In genomic region chr4:8765631-8766590, GRCh38 we compare ENCODE assay signal across 24 cellular contexts.
DNase-seq lines count a peak whose midpoint lies in the region; ATAC-seq and TF ChIP-seq lines count a peak whose summit lies in the region.
"Had no signal": no experiment of that assay in that cellular context is flagged by ENCODE, and none has a peak within 500 bp of the region (broad histone marks: within the 10 kb centered on the region; RNA-seq: fewer than 3 reads in every experiment).

No MANE protein-coding gene starts in this region.

- H3K27me3 ChIP-seq in sigmoid colon, result peaks cover 0 to 57% (median 6%) of the 10 kb centered on the region in 3 donors
- H3K27me3 ChIP-seq: thyroid gland had no signal

- no peaks in the 10 kb centered on the region for H3K4me1 ChIP-seq in sigmoid colon
- H3K4me1 ChIP-seq: gastroesophageal sphincter, thyroid gland had no signal

- TF ChIP-seq EP300 in sigmoid colon (IDR thresholded peaks at IDR 0.05), result no peak

- ATAC-seq in activated naive CD8-positive, alpha-beta T cell treated with anti-CD3 and anti-CD28 coated beads, Interleukin-2, amount 50 U/mL, for 24 hours, result no peak
- ATAC-seq: activated CD8-positive, alpha-beta memory T cell treated with anti-CD3 and anti-CD28 coated beads, Interleukin-2, amount 10 ng/mL, durations not matched to agents 7 days and 5 days; gastroesophageal sphincter; stimulated activated naive B cell treated with anti-CD40 and anti-IgM and Interleukin-4, amounts not matched to agents 10 μg/mL and 1 μg/mL and 100 μg/mL, for 72 hours had no signal

- no peaks in the 10 kb centered on the region for H3K9me3 ChIP-seq in sigmoid colon
- H3K9me3 ChIP-seq: gastroesophageal sphincter, thyroid gland had no signal

- H3K4me3 ChIP-seq in sigmoid colon, result no peak overlapping the region
- H3K4me3 ChIP-seq: gastroesophageal sphincter, skin epidermis, thyroid gland had no signal

- no peak for TF ChIP-seq CTCF in chondrocyte (IDR thresholded peaks at IDR 0.05)
- TF ChIP-seq CTCF in sigmoid colon (IDR thresholded peaks at IDR 0.05), result no peak

- intact Hi-C loops in sigmoid colon (cut with DNase I), result no loop called here

- no peak overlapping the region for H3K27ac ChIP-seq in sigmoid colon
- H3K27ac ChIP-seq: 22Rv1, gastroesophageal sphincter, KMS-11, skin epidermis, thyroid gland had no signal

- H3K27ac Mint-ChIP-seq in chondrocyte (ENCODE audit: unreplicated experiment), result no peak overlapping the region
- H3K27ac Mint-ChIP-seq in activated naive CD8-positive, alpha-beta T cell treated with anti-CD3 and anti-CD28 coated beads, Interleukin-2, amount 50 U/mL, for 24 hours, result no peak overlapping the region
- H3K27ac Mint-ChIP-seq: activated CD8-positive, alpha-beta memory T cell treated with anti-CD3 and anti-CD28 coated beads, Interleukin-2, amount 10 ng/mL, durations not matched to agents 7 days and 5 days; brain; nephron progenitor cell; stimulated activated naive B cell treated with anti-CD40 and anti-IgM and Interleukin-4, amounts not matched to agents 10 μg/mL and 1 μg/mL and 100 μg/mL, for 72 hours had no signal

- peak; percentile 55 for DNase-seq in activated effector memory CD4-positive, alpha-beta T cell treated with anti-CD3 and anti-CD28 coated beads, Interleukin-2, amount 50 U/mL, for 16 hours
- no peak for DNase-seq in activated effector memory CD4-positive, alpha-beta T cell treated with Interleukin-2 at 50 U/mL for 16 hours
- DNase-seq in chondrocyte (ENCODE audit: low spot score), result peak; percentile 86
- DNase-seq in kidney tubule cell (ENCODE audit: low spot score), result peak; percentile 78
- DNase-seq in sigmoid colon, result peak; percentile 60
- no peak for DNase-seq in NCI-H1436 treated with DMSO at 0.1 percent for 48 hours (lab: John Stamatoyannopoulos, UW)
- DNase-seq in activated naive CD8-positive, alpha-beta T cell treated with anti-CD3 and anti-CD28 coated beads, Interleukin-2, amount 50 U/mL, for 24 hours, result no peak
- no peak for DNase-seq in NCI-H2196 treated with DMSO at 0.1 percent for 48 hours (lab: John Stamatoyannopoulos, UW; ENCODE audit: unreplicated experiment)
- DNase-seq: activated CD4-positive, alpha-beta T cell treated with anti-CD3 and anti-CD28 coated beads for 48 hours; activated CD8-positive, alpha-beta memory T cell treated with anti-CD3 and anti-CD28 coated beads, Interleukin-2, amount 10 ng/mL, durations not matched to agents 7 days and 5 days; AML-193; GF-D8; kidney glomerular epithelial cell; midbrain; NCI-H1694; NCI-H774; nephron progenitor cell; stimulated activated naive B cell treated with anti-CD40 and anti-IgM and Interleukin-4, amounts not matched to agents 10 μg/mL and 1 μg/mL and 100 μg/mL, for 72 hours; thyroid gland had no signal

- H3K27me3 Mint-ChIP-seq in chondrocyte (ENCODE audit: low read depth), result peaks cover 36% of the 10 kb centered on the region
- no peaks in the 10 kb centered on the region for H3K27me3 Mint-ChIP-seq in activated naive CD8-positive, alpha-beta T cell treated with anti-CD3 and anti-CD28 coated beads, Interleukin-2, amount 50 U/mL, for 24 hours
- H3K27me3 Mint-ChIP-seq: activated CD8-positive, alpha-beta memory T cell treated with anti-CD3 and anti-CD28 coated beads, Interleukin-2, amount 10 ng/mL, durations not matched to agents 7 days and 5 days had no signal

- no peaks in the 10 kb centered on the region for H3K4me1 Mint-ChIP-seq in chondrocyte (ENCODE audit: low read depth)
- H3K4me1 Mint-ChIP-seq in activated naive CD8-positive, alpha-beta T cell treated with anti-CD3 and anti-CD28 coated beads, Interleukin-2, amount 50 U/mL, for 24 hours, result no peaks in the 10 kb centered on the region
- H3K4me1 Mint-ChIP-seq: activated CD8-positive, alpha-beta memory T cell treated with anti-CD3 and anti-CD28 coated beads, Interleukin-2, amount 10 ng/mL, durations not matched to agents 7 days and 5 days; brain; stimulated activated naive B cell treated with anti-CD40 and anti-IgM and Interleukin-4, amounts not matched to agents 10 μg/mL and 1 μg/mL and 100 μg/mL, for 72 hours had no signal

- H3K4me3 Mint-ChIP-seq in chondrocyte (ENCODE audit: unreplicated experiment), result no peak overlapping the region
- no peak overlapping the region for H3K4me3 Mint-ChIP-seq in activated naive CD8-positive, alpha-beta T cell treated with anti-CD3 and anti-CD28 coated beads, Interleukin-2, amount 50 U/mL, for 24 hours
- H3K4me3 Mint-ChIP-seq: activated CD8-positive, alpha-beta memory T cell treated with anti-CD3 and anti-CD28 coated beads, Interleukin-2, amount 10 ng/mL, durations not matched to agents 7 days and 5 days; brain; nephron progenitor cell; stimulated activated naive B cell treated with anti-CD40 and anti-IgM and Interleukin-4, amounts not matched to agents 10 μg/mL and 1 μg/mL and 100 μg/mL, for 72 hours had no signal

- H3K36me3 Mint-ChIP-seq in chondrocyte (ENCODE audit: low read depth), result no peaks in the 10 kb centered on the region
- no peaks in the 10 kb centered on the region for H3K36me3 Mint-ChIP-seq in activated naive CD8-positive, alpha-beta T cell treated with anti-CD3 and anti-CD28 coated beads, Interleukin-2, amount 50 U/mL, for 24 hours (ENCODE audit: low read depth)
- H3K36me3 Mint-ChIP-seq: activated CD8-positive, alpha-beta memory T cell treated with anti-CD3 and anti-CD28 coated beads, Interleukin-2, amount 10 ng/mL, durations not matched to agents 7 days and 5 days; brain; stimulated activated naive B cell treated with anti-CD40 and anti-IgM and Interleukin-4, amounts not matched to agents 10 μg/mL and 1 μg/mL and 100 μg/mL, for 72 hours had no signal

- TF ChIP-seq POLR2A in sigmoid colon (IDR thresholded peaks at IDR 0.05), result no peak

- 72 to 83% methylated on average over 19 of the region's 19 CpGs for WGBS in sigmoid colon, 2 donors

- no peaks in the 10 kb centered on the region for H3K36me3 ChIP-seq in sigmoid colon
- H3K36me3 ChIP-seq: gastroesophageal sphincter, thyroid gland had no signal

- H3K9me3 Mint-ChIP-seq in chondrocyte (ENCODE audit: low read depth), result no peaks in the 10 kb centered on the region
- no peaks in the 10 kb centered on the region for H3K9me3 Mint-ChIP-seq in activated naive CD8-positive, alpha-beta T cell treated with anti-CD3 and anti-CD28 coated beads, Interleukin-2, amount 50 U/mL, for 24 hours
- H3K9me3 Mint-ChIP-seq: nephron progenitor cell had no signal

Comparison
In these comparisons a context has a peak if more than half of its experiments do, and no peak if none do; other contexts are left out.
1. DNase-seq: peak in activated effector memory CD4-positive, alpha-beta T cell treated with anti-CD3 and anti-CD28 coated beads, Interleukin-2, amount 50 U/mL, for 16 hours (single experiment), chondrocyte (single experiment), kidney tubule cell (single experiment) and sigmoid colon (single experiment); none in activated effector memory CD4-positive, alpha-beta T cell treated with Interleukin-2 at 50 U/mL for 16 hours (single experiment), NCI-H1436 treated with DMSO at 0.1 percent for 48 hours (single experiment), activated naive CD8-positive, alpha-beta T cell treated with anti-CD3 and anti-CD28 coated beads, Interleukin-2, amount 50 U/mL, for 24 hours (single experiment) and NCI-H2196 treated with DMSO at 0.1 percent for 48 hours (single experiment).